Comparison of ENCODE assay signal across 8 cellular contexts in genomic region chr2:128091691-128092050, GRCh38. TPM values are rescaled to one million over a fixed set of nuclear protein-coding genes. Genes with fewer than 3 reads are reported as not detected.
DNase-seq lines count a peak whose midpoint lies in the region; ATAC-seq and TF ChIP-seq lines count a peak whose summit lies in the region.

No MANE protein-coding gene starts in this region.

- no peak for DNase-seq in DND-41
- DNase-seq in Jurkat, Clone E6-1 (ENCODE audit: low read depth, low spot score) = no peak
- DNase-seq in activated naive CD8-positive, alpha-beta T cell treated with anti-CD3 and anti-CD28 coated beads for 36 hours = peak; percentile 7
- DNase-seq in stimulated activated effector memory CD8-positive, alpha-beta T cell treated with anti-CD3 and anti-CD28 coated beads, Interleukin-12 subunit alpha, Interleukin-12 subunit beta, amount 100 ng/mL, for 72 hours (ENCODE audit: low spot score in 2 of 2) = peak in 1 of 2 donors; percentile 52
- DNase-seq in GOT3 (lab: John Stamatoyannopoulos, UW) = no peak
- no peak for DNase-seq in midbrain (lab: John Stamatoyannopoulos, UW)
- DNase-seq in middle frontal gyrus (ENCODE audit: extremely low spot score, low spot score) = no peak

- ATAC-seq in DND-41 (ENCODE audit: insufficient read depth, low read depth) = peak; percentile 15; the same call in 2 of the 3 replicates
- no peak for ATAC-seq in stimulated activated effector memory CD8-positive, alpha-beta T cell treated with anti-CD3 and anti-CD28 coated beads, Interleukin-12 subunit alpha, Interleukin-12 subunit beta, amount 100 ng/mL, for 72 hours

- peak overlapping the region; percentile 61 for H3K4me2 ChIP-seq in DND-41 (ENCODE audit: insufficient read depth, low read length)

- H3K4me3 Mint-ChIP-seq in activated naive CD8-positive, alpha-beta T cell treated with anti-CD3 and anti-CD28 coated beads for 36 hours = peak overlapping the region; percentile 90
- H3K4me3 Mint-ChIP-seq in stimulated activated effector memory CD8-positive, alpha-beta T cell treated with anti-CD3 and anti-CD28 coated beads, Interleukin-12 subunit alpha, Interleukin-12 subunit beta, amount 100 ng/mL, for 72 hours = peak overlapping the region; percentile 82

- no peaks in the 10 kb centered on the region for H3K9me3 Mint-ChIP-seq in activated naive CD8-positive, alpha-beta T cell treated with anti-CD3 and anti-CD28 coated beads for 36 hours
- no peaks in the 10 kb centered on the region for H3K9me3 Mint-ChIP-seq in stimulated activated effector memory CD8-positive, alpha-beta T cell treated with anti-CD3 and anti-CD28 coated beads, Interleukin-12 subunit alpha, Interleukin-12 subunit beta, amount 100 ng/mL, for 72 hours

- no peaks in the 10 kb centered on the region for H3K27me3 ChIP-seq in DND-41 (ENCODE audit: insufficient read depth, low read length, poor library complexity)
- H3K27me3 ChIP-seq in iPS-18a (ENCODE audit: control insufficient read depth, insufficient read depth, low read length) = no peaks in the 10 kb centered on the region

- H2AFZ ChIP-seq in DND-41 (ENCODE audit: low read depth, low read length) = peak overlapping the region; percentile 85

- no peaks in the 10 kb centered on the region for H3K27me3 Mint-ChIP-seq in activated naive CD8-positive, alpha-beta T cell treated with anti-CD3 and anti-CD28 coated beads for 36 hours

- no peaks in the 10 kb centered on the region for H3K9me3 ChIP-seq in DND-41 (ENCODE audit: insufficient read depth, low read length, severe bottlenecking)
- no peaks in the 10 kb centered on the region for H3K9me3 ChIP-seq in iPS-18a (ENCODE audit: control insufficient read depth, low read depth, low read length)

- H3K36me3 ChIP-seq in DND-41 (ENCODE audit: insufficient read depth, low read length) (peaks cover 13% of the 10 kb centered on the region), iPS-18a (ENCODE audit: control insufficient read depth, low read depth, low read length) (no peaks in the 10 kb centered on the region)

- peaks cover 17% of the 10 kb centered on the region for H3K36me3 Mint-ChIP-seq in activated naive CD8-positive, alpha-beta T cell treated with anti-CD3 and anti-CD28 coated beads for 36 hours
- H3K36me3 Mint-ChIP-seq in stimulated activated effector memory CD8-positive, alpha-beta T cell treated with anti-CD3 and anti-CD28 coated beads, Interleukin-12 subunit alpha, Interleukin-12 subunit beta, amount 100 ng/mL, for 72 hours = peaks cover 22% of the 10 kb centered on the region

- H4K20me1 ChIP-seq in DND-41 (ENCODE audit: insufficient read depth, low read length) = peaks cover 16% of the 10 kb centered on the region; the same call in 1 of the 2 replicates

- H3K4me1 ChIP-seq in DND-41 (ENCODE audit: insufficient read depth, low read length) = peaks cover 33% of the 10 kb centered on the region
- H3K4me1 ChIP-seq in iPS-18a (ENCODE audit: control insufficient read depth, low read depth, low read length) = no peaks in the 10 kb centered on the region

- no peak for TF ChIP-seq CTCF in DND-41 (IDR thresholded peaks at IDR 0.05; ENCODE audit: borderline replicate concordance, extremely low read depth, low read length, poor library complexity, severe bottlenecking)

- peak overlapping the region; percentile 90 for H3K27ac ChIP-seq in DND-41 (ENCODE audit: low read length)
- H3K27ac ChIP-seq in iPS-18a (ENCODE audit: low read length) = no peak overlapping the region

- H3K9ac ChIP-seq in DND-41 (ENCODE audit: low read depth, low read length) (peak overlapping the region; percentile 72), iPS-18a (ENCODE audit: low read length) (peak overlapping the region; percentile 74)

- H3K79me2 ChIP-seq in DND-41 (ENCODE audit: insufficient read depth, low read length) = peaks cover 62% of the 10 kb centered on the region

- H3K4me3 ChIP-seq in DND-41 (ENCODE audit: low read depth in 1 of 2, low read length in 2 of 2) (peak overlapping the region; percentile 81 to 83; a peak in 3 of 4 replicates), iPS-18a (ENCODE audit: low read length) (peak overlapping the region; percentile 90)
- H3K4me3 ChIP-seq in Jurkat, Clone E6-1 (ENCODE audit: low read length) = peak overlapping the region; percentile 79

- peak overlapping the region; percentile 90 for H3K27ac Mint-ChIP-seq in activated naive CD8-positive, alpha-beta T cell treated with anti-CD3 and anti-CD28 coated beads for 36 hours
- H3K27ac Mint-ChIP-seq in stimulated activated effector memory CD8-positive, alpha-beta T cell treated with anti-CD3 and anti-CD28 coated beads, Interleukin-12 subunit alpha, Interleukin-12 subunit beta, amount 100 ng/mL, for 72 hours = peak overlapping the region; percentile 92

- peaks cover 34% of the 10 kb centered on the region for H3K4me1 Mint-ChIP-seq in activated naive CD8-positive, alpha-beta T cell treated with anti-CD3 and anti-CD28 coated beads for 36 hours
- H3K4me1 Mint-ChIP-seq in stimulated activated effector memory CD8-positive, alpha-beta T cell treated with anti-CD3 and anti-CD28 coated beads, Interleukin-12 subunit alpha, Interleukin-12 subunit beta, amount 100 ng/mL, for 72 hours = peaks cover 33% of the 10 kb centered on the region

RNA-seq across cellular contexts. Expression of gene UGGT1, which starts 0.7 kb away (rescaled TPM):
- polyA plus RNA-seq in Jurkat, Clone E6-1 (2012; ENCODE audit: insufficient read depth, insufficient read length) = 22.7 TPM
- total RNA-seq in activated naive CD8-positive, alpha-beta T cell treated with anti-CD3 and anti-CD28 coated beads for 36 hours = 10 to 100 TPM; 49.8 to 50.1 TPM
